ENCODE assay signal across 13 cellular contexts in the genomic region with DNA sequence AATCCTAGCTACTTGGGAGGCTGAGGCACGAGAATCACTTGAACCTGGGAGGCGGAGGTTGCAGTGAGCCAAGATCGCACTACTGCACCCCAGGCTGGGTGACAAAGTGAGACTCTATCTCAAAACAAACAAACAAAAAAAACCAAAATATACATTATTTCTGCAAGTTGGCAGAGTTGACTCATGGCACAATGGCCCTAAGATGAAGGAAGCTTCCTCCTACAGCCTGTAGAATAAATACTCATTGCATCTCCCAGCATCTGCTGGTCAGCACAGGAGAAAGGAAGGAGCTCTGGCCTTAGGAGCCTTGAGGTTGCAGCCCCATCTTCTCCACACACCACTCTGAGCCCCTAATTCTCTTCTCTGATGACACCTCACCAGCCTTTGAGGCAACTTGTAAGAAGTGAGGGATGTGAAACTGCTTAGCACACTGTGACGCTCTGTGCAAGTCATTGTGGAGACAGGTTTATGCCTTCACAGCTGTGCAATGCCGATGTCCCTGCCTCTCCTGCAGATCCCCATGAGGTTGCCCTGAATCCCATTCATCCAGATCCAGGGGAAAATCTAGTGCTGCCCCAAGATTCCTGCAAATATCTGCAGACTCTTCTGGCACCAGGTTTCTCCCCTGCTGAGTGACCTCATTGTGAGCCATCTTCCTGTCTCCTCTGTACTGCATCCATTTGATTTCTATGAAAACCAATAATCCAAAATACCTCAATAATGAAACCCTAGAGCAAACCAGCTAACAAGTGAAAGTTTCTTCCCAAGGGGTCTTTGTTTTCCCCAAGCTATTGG.
DNase-seq lines count a peak whose midpoint lies in the region; ATAC-seq, FAIRE-seq and TF ChIP-seq lines count a peak whose summit lies in the region.
"Had no signal": no experiment of that assay in that cellular context is flagged by ENCODE, and none has a peak within 500 bp of the region (broad histone marks: within the 10 kb centered on the region; RNA-seq: fewer than 3 reads in every experiment).

No MANE protein-coding gene starts in this region.

- H3K4me1 ChIP-seq in keratinocyte (ENCODE audit: control insufficient read depth, extremely low read depth, insufficient read depth, low read length), result peaks cover 17% of the 10 kb centered on the region
- no peaks in the 10 kb centered on the region for H3K4me1 ChIP-seq in testis
- no peaks in the 10 kb centered on the region for H3K4me1 ChIP-seq in A673 (ENCODE audit: insufficient read depth, low read length, poor library complexity, severe bottlenecking)

- no peaks in the 10 kb centered on the region for H3K36me3 ChIP-seq in keratinocyte (ENCODE audit: control insufficient read depth in 2 of 2, extremely low read depth in 1 of 2, insufficient read depth in 2 of 2, low read length in 2 of 2)
- H3K36me3 ChIP-seq in testis (ENCODE audit: low read depth, missing control alignments), result no peaks in the 10 kb centered on the region
- no peaks in the 10 kb centered on the region for H3K36me3 ChIP-seq in A673 (ENCODE audit: insufficient read depth, low read length, poor library complexity, severe bottlenecking)
- H3K36me3 ChIP-seq: cardiac muscle cell, neutrophil had no signal

- TF ChIP-seq CTCF in AG10803 (conservative IDR thresholded peaks at IDR 0.05; ENCODE audit: low read length), result no peak
- TF ChIP-seq CTCF in keratinocyte (optimal IDR thresholded peaks at IDR 0.05 in 1 of 3, IDR thresholded peaks at IDR 0.05 in 1 of 3, conservative IDR thresholded peaks at IDR 0.05 in 1 of 3; ENCODE audit: extremely low read depth in 1 of 3, insufficient read depth in 2 of 3, low read length in 3 of 3), result no peak
- no peak for TF ChIP-seq CTCF in testis (IDR thresholded peaks at IDR 0.05)
- no peak for TF ChIP-seq CTCF in A673 (conservative IDR thresholded peaks at IDR 0.05; ENCODE audit: low read depth, low read length)

- CTCF ChIA-PET in A673 (lab: Charles Lee), result no interaction called here

- POLR2A ChIA-PET in A673 (lab: Charles Lee; ENCODE audit: low non-redundant PET), result no interaction called here

- TF ChIP-seq POLR2A in testis (IDR thresholded peaks at IDR 0.05), result no peak

- no peak overlapping the region for H3K4me3 ChIP-seq in AG10803 (ENCODE audit: low read length)
- no peak overlapping the region for H3K4me3 ChIP-seq in keratinocyte (ENCODE audit: control insufficient read depth in 2 of 3, extremely low read depth in 1 of 3, insufficient read depth in 2 of 3, low read depth in 1 of 3, low read length in 3 of 3)
- no peak overlapping the region for H3K4me3 ChIP-seq in testis
- H3K4me3 ChIP-seq in A673 (ENCODE audit: low read depth, low read length, poor library complexity, severe bottlenecking), result no peak overlapping the region
- H3K4me3 ChIP-seq: cardiac muscle cell had no signal

- intact Hi-C loops in testis (cut with DNase I; ENCODE audit: low total_unique reads) (no loop called here), A673 (cut with micrococcal nuclease; ENCODE audit: unreplicated experiment) (no loop called here)

- DNase-seq in AG10803 (ENCODE audit: low read depth), result peak; percentile 48
- peak; percentile 65 for DNase-seq in SIG-M5 (lab: John Stamatoyannopoulos, UW)
- DNase-seq in keratinocyte (ENCODE audit: low read depth, low spot score), result no peak
- no peak for DNase-seq in COR-L47 (lab: John Stamatoyannopoulos, UW)
- no peak for DNase-seq in testis
- DNase-seq in A673 (ENCODE audit: low spot score), result no peak

- dilution Hi-C loops in keratinocyte (cut with MboI; ENCODE audit: extremely low pct_ligation_motif_present, low sequenced_read_pairs), result no loop called here

- no peak overlapping the region for H3K27ac ChIP-seq in keratinocyte (ENCODE audit: control insufficient read depth, insufficient read depth, low read length)
- H3K27ac ChIP-seq in testis, result no peak overlapping the region
- H3K27ac ChIP-seq in A673 (ENCODE audit: low read depth, low read length, poor library complexity, severe bottlenecking), result no peak overlapping the region
- H3K27ac ChIP-seq: C4-2B, cardiac muscle cell, neutrophil had no signal

- 85 to 88% methylated on average over 5 of the region's 5 CpGs for WGBS in testis, 2 donors

- H4K20me1 ChIP-seq in keratinocyte (ENCODE audit: control insufficient read depth, extremely low read depth, insufficient read depth, low read length), result no peaks in the 10 kb centered on the region

- no TSS peak for BruUV-seq in A673 (replicated peaks; lab: Mats Ljungman, UMichigan)

- no peak overlapping the region for H3K4me2 ChIP-seq in keratinocyte (ENCODE audit: control insufficient read depth, extremely low read depth, insufficient read depth, low read depth, low read length)

- peaks cover 4% of the 10 kb centered on the region for H3K27me3 ChIP-seq in keratinocyte (ENCODE audit: control insufficient read depth, extremely low read depth, insufficient read depth, low read length)
- no peaks in the 10 kb centered on the region for H3K27me3 ChIP-seq in testis
- no peaks in the 10 kb centered on the region for H3K27me3 ChIP-seq in A673 (replicated peaks; ENCODE audit: insufficient read depth, low read depth, low read length, poor library complexity)
- H3K27me3 ChIP-seq: cardiac muscle cell had no signal

- no peak for FAIRE-seq in keratinocyte (lab: Jason Lieb, UNC)
- FAIRE-seq: GM18507 had no signal

- no peaks in the 10 kb centered on the region for H3K9me1 ChIP-seq in keratinocyte (ENCODE audit: control insufficient read depth, extremely low read depth, insufficient read depth, low read length)

- ATAC-seq in GM21723 (IDR thresholded peaks at IDR 0.05; ENCODE audit: unreplicated experiment) (peak; percentile 49), HG03439 (IDR thresholded peaks at IDR 0.05; ENCODE audit: unreplicated experiment) (no peak)
- ATAC-seq: Panc1 had no signal

- H2AFZ ChIP-seq in keratinocyte (ENCODE audit: control insufficient read depth, low read length), result peak overlapping the region; percentile 37

- no peak overlapping the region for H3K9ac ChIP-seq in keratinocyte (ENCODE audit: control insufficient read depth, extremely low read depth, insufficient read depth, low read length)

- H3K79me2 ChIP-seq in keratinocyte (ENCODE audit: control insufficient read depth, insufficient read depth, low read length), result no peaks in the 10 kb centered on the region

- H3K9me3 ChIP-seq in keratinocyte (ENCODE audit: control insufficient read depth, low read depth, low read length) (no peaks in the 10 kb centered on the region), testis (no peaks in the 10 kb centered on the region), A673 (ENCODE audit: low read depth, low read length, poor library complexity, severe bottlenecking) (no peaks in the 10 kb centered on the region)
- H3K9me3 ChIP-seq: neutrophil had no signal

Comparison
In these comparisons a context has a peak if more than half of its experiments do, and no peak if none do; other contexts are left out.
1. DNase-seq: peak in AG10803 (single experiment) and SIG-M5 (single experiment); none in keratinocyte (single experiment), COR-L47 (single experiment), testis (single experiment) and A673 (single experiment).